9 cellular contexts compared by ENCODE assay signal in the genomic region with DNA sequence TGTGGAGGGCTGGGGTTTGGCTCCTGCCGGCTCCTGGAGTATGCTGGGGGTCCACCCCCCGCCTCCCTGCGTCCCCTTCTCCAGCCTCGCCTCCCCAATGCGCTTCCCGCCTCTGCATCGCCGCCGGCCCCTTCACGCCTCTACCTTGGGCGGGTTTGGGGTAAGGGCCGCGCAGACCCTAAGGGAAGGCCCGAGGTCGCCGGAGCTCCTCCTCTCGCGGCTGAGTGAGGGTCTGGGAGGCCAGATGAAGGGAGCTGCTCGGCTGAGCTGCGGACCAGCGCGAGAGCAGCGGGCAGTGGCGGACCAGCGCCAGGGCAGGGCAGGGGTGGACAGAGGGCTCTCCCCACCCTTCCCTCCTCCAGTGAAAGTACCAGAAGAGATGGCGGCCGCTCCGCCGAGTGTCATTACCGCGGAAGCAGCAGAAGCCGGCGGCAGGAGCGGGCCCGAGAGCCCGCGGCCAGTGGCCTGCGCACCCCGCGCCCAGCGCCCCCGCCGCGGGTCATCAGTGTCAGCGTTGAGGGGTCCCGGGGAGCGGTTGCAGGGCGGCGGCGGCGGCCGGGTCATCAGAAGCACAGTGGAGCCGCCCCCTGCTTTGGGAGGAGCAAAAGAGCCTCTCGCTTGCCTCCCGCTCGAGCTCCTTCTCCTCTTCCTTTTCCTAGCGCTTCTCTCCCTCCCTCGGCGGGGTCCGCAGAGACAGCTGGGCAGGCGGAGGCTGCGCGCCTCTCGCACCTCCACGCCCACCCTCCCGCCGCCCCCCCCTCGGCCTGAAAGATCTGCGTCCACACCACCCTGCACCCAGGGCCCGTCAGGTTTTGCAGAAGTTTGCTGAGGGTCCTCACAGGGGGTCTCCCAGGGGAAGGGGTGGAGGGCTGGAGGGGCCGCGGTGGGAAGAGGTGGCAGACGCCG.
DNase-seq lines count a peak whose midpoint lies in the region; ATAC-seq, FAIRE-seq and TF ChIP-seq lines count a peak whose summit lies in the region.
"Had no signal": no experiment of that assay in that cellular context is flagged by ENCODE, and none has a peak within 500 bp of the region (broad histone marks: within the 10 kb centered on the region; RNA-seq: fewer than 3 reads in every experiment).

No MANE protein-coding gene starts in this region.

- H4K5ac ChIP-seq in IMR-90 (ENCODE audit: low read depth, low read length) = peak overlapping the region; percentile 62; the same call in 1 of the 2 replicates

- peaks cover 8% of the 10 kb centered on the region for H3K4me1 ChIP-seq in IMR-90 (ENCODE audit: control insufficient read depth, insufficient read depth, low read length)
- peaks cover 3 to 14% of the 10 kb centered on the region in 2 donors for H3K4me1 ChIP-seq in left lung

- H3K9me1 ChIP-seq in IMR-90 (ENCODE audit: insufficient read depth, low read length) = peaks cover 10% of the 10 kb centered on the region

- H3K4me3 ChIP-seq in IMR-90 (ENCODE audit: insufficient read depth, low read depth, low read length) (peak overlapping the region; percentile 53), bronchial epithelial cell (ENCODE audit: low read depth, low read length) (peak overlapping the region; percentile 42), left lung (peak overlapping the region; percentile 55 to 57)

- peak overlapping the region; percentile 18 for H3K4me3 Mint-ChIP-seq in stimulated activated effector memory CD8-positive, alpha-beta T cell treated with anti-CD3 and anti-CD28 coated beads, Interleukin-12 subunit alpha, Interleukin-12 subunit beta, amount 100 ng/mL, for 72 hours
- no peak overlapping the region for H3K4me3 Mint-ChIP-seq in HFFc6

- H3K27me3 ChIP-seq in IMR-90 (ENCODE audit: control insufficient read depth, insufficient read depth, low read length) (no peaks in the 10 kb centered on the region), bronchial epithelial cell (ENCODE audit: control insufficient read depth, insufficient read depth, low read length) (no peaks in the 10 kb centered on the region), left lung (peaks cover 9 to 43% of the 10 kb centered on the region in 2 donors)

- WGBS in IMR-90 (ENCODE audit: extremely low coverage in 2 of 2, insufficient read length in 1 of 2), 2 experiments = 16% methylated on average over 23 of the region's 74 CpGs; no CpG with 5 or more reads in 1 of the 2 experiments

- in situ Hi-C loops in IMR-90 (cut with MboI; ENCODE audit: low sequenced_read_pairs) = no loop called here

- H2BK120ac ChIP-seq in IMR-90 (ENCODE audit: low read depth, low read length) = peak overlapping the region; percentile 77

- H2AK9ac ChIP-seq in IMR-90 (replicated peaks; ENCODE audit: low read depth, low read length, poor library complexity) = peak overlapping the region; percentile 95

- peak overlapping the region; percentile 77 for H3K9ac ChIP-seq in IMR-90 (ENCODE audit: low read depth, low read length)

- no peak for FAIRE-seq in bronchial epithelial cell (lab: Jason Lieb, UNC)

- H2AK5ac ChIP-seq in IMR-90 (ENCODE audit: low read depth, low read length) = peak overlapping the region; percentile 43; the same call in 1 of the 2 replicates

- no peaks in the 10 kb centered on the region for H3K4me1 Mint-ChIP-seq in stimulated activated effector memory CD8-positive, alpha-beta T cell treated with anti-CD3 and anti-CD28 coated beads, Interleukin-12 subunit alpha, Interleukin-12 subunit beta, amount 100 ng/mL, for 72 hours
- H3K4me1 Mint-ChIP-seq in HFFc6 (ENCODE audit: low read depth) = no peaks in the 10 kb centered on the region
- H3K4me1 Mint-ChIP-seq: T-cell had no signal

- H2AFZ ChIP-seq in IMR-90 (replicated peaks; ENCODE audit: low read length, poor library complexity) = peak overlapping the region; percentile 95

- H3K27ac ChIP-seq in IMR-90 (ENCODE audit: insufficient read depth, low read length) (peak overlapping the region; percentile 25), left lung (no peak overlapping the region)

- H4K91ac ChIP-seq in IMR-90 (ENCODE audit: insufficient read depth, low read depth, low read length) = peak overlapping the region; percentile 80

- no peak for TF ChIP-seq POLR2A in IMR-90 (IDR thresholded peaks at IDR 0.05; ENCODE audit: low read depth, low read length)

- CTCF ChIA-PET in IMR-90 (lab: Yijun Ruan, JAX) = interaction anchor here (1.2 kb wide), 1 partner anchor 19 kb away, joined by 3 read pairs; no protein-coding TSS in a partner anchor

- no peaks in the 10 kb centered on the region for H3K9me3 Mint-ChIP-seq in stimulated activated effector memory CD8-positive, alpha-beta T cell treated with anti-CD3 and anti-CD28 coated beads, Interleukin-12 subunit alpha, Interleukin-12 subunit beta, amount 100 ng/mL, for 72 hours
- peaks cover 42% of the 10 kb centered on the region for H3K9me3 Mint-ChIP-seq in HFFc6
- H3K9me3 Mint-ChIP-seq: T-cell had no signal

- H3K27me3 Mint-ChIP-seq in HFFc6 (ENCODE audit: insufficient read depth) = no peaks in the 10 kb centered on the region; the same call in 1 of the 2 replicates

- H3K23ac ChIP-seq in IMR-90 (ENCODE audit: low read depth, low read length) = peak overlapping the region; percentile 32; the same call in 1 of the 2 replicates

- H2BK20ac ChIP-seq in IMR-90 (ENCODE audit: low read depth, low read length) = peak overlapping the region; percentile 16; the same call in 1 of the 2 replicates

- H3K79me1 ChIP-seq in IMR-90 (ENCODE audit: low read depth in 1 of 2, low read length in 2 of 2) = no peaks in the 10 kb centered on the region

- no peak overlapping the region for H3K27ac Mint-ChIP-seq in stimulated activated effector memory CD8-positive, alpha-beta T cell treated with anti-CD3 and anti-CD28 coated beads, Interleukin-12 subunit alpha, Interleukin-12 subunit beta, amount 100 ng/mL, for 72 hours
- H3K27ac Mint-ChIP-seq in HFFc6 = no peak overlapping the region
- H3K27ac Mint-ChIP-seq: T-cell had no signal

- peak overlapping the region; percentile 36; the same call in 1 of the 3 replicates for H2BK15ac ChIP-seq in IMR-90 (ENCODE audit: low read depth, low read length)

- POLR2A ChIA-PET in IMR-90 (lab: Charles Lee; ENCODE audit: unreplicated experiment) = no interaction called here

- H3K36me3 ChIP-seq in IMR-90 (ENCODE audit: control insufficient read depth, insufficient read depth, low read length) = no peaks in the 10 kb centered on the region
- no peaks in the 10 kb centered on the region for H3K36me3 ChIP-seq in bronchial epithelial cell (ENCODE audit: control insufficient read depth, insufficient read depth, low read length)
- H3K36me3 ChIP-seq in left lung = no peaks in the 10 kb centered on the region

- H3K14ac ChIP-seq in IMR-90 (replicated peaks; ENCODE audit: low read depth, low read length) = peak overlapping the region; percentile 73

- H3K36me3 Mint-ChIP-seq in stimulated activated effector memory CD8-positive, alpha-beta T cell treated with anti-CD3 and anti-CD28 coated beads, Interleukin-12 subunit alpha, Interleukin-12 subunit beta, amount 100 ng/mL, for 72 hours = no peaks in the 10 kb centered on the region
- H3K36me3 Mint-ChIP-seq in HFFc6 (ENCODE audit: low read depth) = no peaks in the 10 kb centered on the region
- H3K36me3 Mint-ChIP-seq: T-cell had no signal

- H3K18ac ChIP-seq in IMR-90 (ENCODE audit: low read depth, low read length) = peak overlapping the region; percentile 59; the same call in 1 of the 2 replicates

- no peaks in the 10 kb centered on the region for H4K20me1 ChIP-seq in IMR-90 (ENCODE audit: insufficient read depth, low read length)

- dilution Hi-C loops in IMR-90 (cut with HindIII; ENCODE audit: low sequenced_read_pairs, unreplicated experiment) = no loop called here

- H3K9me3 ChIP-seq in IMR-90 (ENCODE audit: control insufficient read depth, insufficient read depth, low read length) (no peaks in the 10 kb centered on the region), left lung (no peaks in the 10 kb centered on the region)

- no peak overlapping the region for H2BK5ac ChIP-seq in IMR-90 (ENCODE audit: low read depth, low read length, poor library complexity, severe bottlenecking)

- no peak for TF ChIP-seq RAD21 in IMR-90 (IDR thresholded peaks at IDR 0.05; ENCODE audit: low read length)

- intact Hi-C loops in IMR-90 (cut with micrococcal nuclease) (loop anchor here (2.0 kb wide), 2 partner anchors 255 to 319 kb away; partner anchors contain the start of gene CADM1), left lung (cut with DNase I) (no loop called here)

- H3K4me2 ChIP-seq in IMR-90 (ENCODE audit: low read depth, low read length) = peak overlapping the region; percentile 75

- no peak for DNase-seq in IMR-90
- DNase-seq in bronchial epithelial cell (ENCODE audit: low read depth) = no peak
- DNase-seq in left lung = peak; percentile 40 to 85
- no peak for DNase-seq in stimulated activated effector memory CD8-positive, alpha-beta T cell treated with anti-CD3 and anti-CD28 coated beads, Interleukin-12 subunit alpha, Interleukin-12 subunit beta, amount 100 ng/mL, for 72 hours (ENCODE audit: low spot score in 2 of 2)
- no peak for DNase-seq in SHP77 (lab: John Stamatoyannopoulos, UW)
- no peak for DNase-seq in COR-L47 (lab: John Stamatoyannopoulos, UW)
- no peak for DNase-seq in HFFc6
- DNase-seq: T-cell had no signal

- ATAC-seq in IMR-90 (ENCODE audit: low read depth) (peak; percentile 82), left lung (peak; percentile 66), HG03442 (IDR thresholded peaks at IDR 0.05; ENCODE audit: unreplicated experiment) (no peak)
- ATAC-seq in stimulated activated effector memory CD8-positive, alpha-beta T cell treated with anti-CD3 and anti-CD28 coated beads, Interleukin-12 subunit alpha, Interleukin-12 subunit beta, amount 100 ng/mL, for 72 hours = no peak

- peak overlapping the region; percentile 53; the same call in 1 of the 2 replicates for H3K56ac ChIP-seq in IMR-90 (ENCODE audit: extremely low read depth, insufficient read depth, low read length)

- peak overlapping the region; percentile 76 to 89; a peak in 3 of 4 replicates for H4K8ac ChIP-seq in IMR-90 (ENCODE audit: low read depth in 2 of 2, low read length in 2 of 2)

- peak overlapping the region; percentile 93 for H3K4ac ChIP-seq in IMR-90 (ENCODE audit: low read depth, low read length)

- no TSS peak for BruUV-seq in IMR-90 (replicated peaks; lab: Mats Ljungman, UMichigan)

- TF ChIP-seq CTCF in IMR-90 (conservative IDR thresholded peaks at IDR 0.05; ENCODE audit: low read depth, low read length) (no peak), bronchial epithelial cell (IDR thresholded peaks at IDR 0.05; ENCODE audit: insufficient read depth, low read length, severe bottlenecking) (no peak), left lung (IDR thresholded peaks at IDR 0.05) (no peak), HFFc6 (IDR thresholded peaks at IDR 0.05) (no peak)

TF ChIP-seq in IMR-90, 13 proteins besides CTCF, POLR2A, EP300 and RAD21:
- TF ChIP-seq FOS (IDR thresholded peaks at IDR 0.05; ENCODE audit: low read depth, low read length) (no peak), MAZ (IDR thresholded peaks at IDR 0.05; ENCODE audit: borderline replicate concordance, low read depth, low read length) (0 out of 2 replicates have a peak, but pooled peaks have one; percentile 4)

Comparison
In these comparisons a context has a peak if more than half of its experiments do, and no peak if none do; other contexts are left out.
1. ATAC-seq: peak in IMR-90 (single experiment) and left lung (single experiment); none in stimulated activated effector memory CD8-positive, alpha-beta T cell treated with anti-CD3 and anti-CD28 coated beads, Interleukin-12 subunit alpha, Interleukin-12 subunit beta, amount 100 ng/mL, for 72 hours (single experiment) and HG03442 (single experiment).
2. DNase-seq: peak in left lung (2 of 2); none in IMR-90 (single experiment), bronchial epithelial cell (single experiment), stimulated activated effector memory CD8-positive, alpha-beta T cell treated with anti-CD3 and anti-CD28 coated beads, Interleukin-12 subunit alpha, Interleukin-12 subunit beta, amount 100 ng/mL, for 72 hours (0 of 2), SHP77 (0 of 2), COR-L47 (single experiment) and HFFc6 (single experiment).
3. Peak in every context shown above with its lines, with median percentiles within 50 percentile points of each other: H3K4me3 ChIP-seq.